23 cellular contexts compared by ENCODE assay signal in the genomic region with DNA sequence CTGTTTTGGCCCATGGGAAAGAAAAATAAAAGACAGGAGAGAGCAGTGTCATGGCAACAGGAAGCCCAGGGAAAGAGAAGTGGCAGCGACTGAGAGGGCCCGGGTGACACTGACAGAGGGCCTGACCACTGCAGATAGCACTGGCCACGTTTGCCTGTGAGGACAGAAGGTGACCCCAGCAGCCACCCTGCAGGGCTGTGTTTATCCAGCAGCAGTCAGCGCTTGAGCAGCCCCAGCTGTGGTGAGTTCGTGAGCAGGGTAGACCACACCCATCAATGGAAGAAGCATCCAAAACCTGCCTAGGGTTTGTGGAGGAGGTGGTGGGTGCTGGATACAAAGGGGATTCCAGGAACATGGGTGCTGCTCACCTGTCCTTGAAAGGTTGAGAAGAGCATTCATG.
DNase-seq lines count a peak whose midpoint lies in the region; ATAC-seq and TF ChIP-seq lines count a peak whose summit lies in the region.
"Had no signal": no experiment of that assay in that cellular context is flagged by ENCODE, and none has a peak within 500 bp of the region (broad histone marks: within the 10 kb centered on the region; RNA-seq: fewer than 3 reads in every experiment).

No MANE protein-coding gene starts in this region.

- H3K27ac ChIP-seq in esophagus muscularis mucosa (replicated peaks in 1 of 4): no peak overlapping the region
- H3K27ac ChIP-seq: BLaER1 had no signal

- H3K27me3 Mint-ChIP-seq in glutamatergic neuron (ENCODE audit: unreplicated experiment): no peaks in the 10 kb centered on the region
- H3K27me3 Mint-ChIP-seq: CD4-positive, alpha-beta memory T cell; CD4-positive, CD25-positive, alpha-beta regulatory T cell; CD8-positive, alpha-beta memory T cell had no signal

- no peaks in the 10 kb centered on the region for H3K4me1 ChIP-seq in esophagus muscularis mucosa
- H3K4me1 ChIP-seq: BLaER1 had no signal

- TF ChIP-seq CTCF in esophagus muscularis mucosa (IDR thresholded peaks at IDR 0.05) (no peak), glutamatergic neuron (IDR thresholded peaks at IDR 0.05; ENCODE audit: partially characterized antibody, unreplicated experiment) (no peak)

- no peaks in the 10 kb centered on the region for H3K36me3 Mint-ChIP-seq in glutamatergic neuron (ENCODE audit: unreplicated experiment)
- H3K36me3 Mint-ChIP-seq: CD14-positive monocyte; CD4-positive, alpha-beta memory T cell; CD4-positive, CD25-positive, alpha-beta regulatory T cell; CD8-positive, alpha-beta memory T cell had no signal

- no peak overlapping the region for H3K4me3 Mint-ChIP-seq in glutamatergic neuron (ENCODE audit: unreplicated experiment)
- H3K4me3 Mint-ChIP-seq: CD14-positive monocyte; CD4-positive, alpha-beta memory T cell; CD4-positive, CD25-positive, alpha-beta regulatory T cell; CD8-positive, alpha-beta memory T cell had no signal

- intact Hi-C loops in esophagus muscularis mucosa (cut with DNase I): no loop called here

- no peak overlapping the region for H3K4me3 ChIP-seq in esophagus muscularis mucosa
- H3K4me3 ChIP-seq: BLaER1, GM12878 had no signal

- WGBS in esophagus muscularis mucosa: 56% methylated on average over 5 of the region's 5 CpGs

- H3K9me3 ChIP-seq in esophagus muscularis mucosa: no peaks in the 10 kb centered on the region
- H3K9me3 ChIP-seq: BE2C, BLaER1 had no signal

- no peak for ATAC-seq in GM21526 (IDR thresholded peaks at IDR 0.05; ENCODE audit: low FRiP score, unreplicated experiment)
- ATAC-seq: GM12878 had no signal

- H3K4me1 Mint-ChIP-seq in glutamatergic neuron (ENCODE audit: low read depth, unreplicated experiment): peaks cover 8% of the 10 kb centered on the region
- H3K4me1 Mint-ChIP-seq: CD14-positive monocyte; CD4-positive, alpha-beta memory T cell; CD4-positive, CD25-positive, alpha-beta regulatory T cell; CD8-positive, alpha-beta memory T cell had no signal

- peak overlapping the region; percentile 25 for H3K27ac Mint-ChIP-seq in glutamatergic neuron (ENCODE audit: unreplicated experiment)
- H3K27ac Mint-ChIP-seq: CD14-positive monocyte; CD4-positive, alpha-beta memory T cell; CD4-positive, CD25-positive, alpha-beta regulatory T cell; CD8-positive, alpha-beta memory T cell had no signal

- peak; percentile 45 for DNase-seq in NCI-H748 (lab: John Stamatoyannopoulos, UW; ENCODE audit: unreplicated experiment)
- DNase-seq in NCI-H748 treated with DMSO at 0.1 percent for 48 hours (lab: John Stamatoyannopoulos, UW): no peak
- DNase-seq in esophagus muscularis mucosa (ENCODE audit: extremely low spot score): peak; percentile 55
- no peak for DNase-seq in glutamatergic neuron
- DNase-seq: 8988T; ACHN; BE2C; C1 segment of cervical spinal cord; CD4-positive, alpha-beta memory T cell; CD4-positive, CD25-positive, alpha-beta regulatory T cell; CD8-positive, alpha-beta memory T cell; COR-L47; DMS 273 treated with DMSO at 0.1 percent for 48 hours; DMS153; DMS53; DMS79; DND-41; EL; GDM1 had no signal

- no peak for TF ChIP-seq POLR2A in esophagus muscularis mucosa (IDR thresholded peaks at IDR 0.05; ENCODE audit: low read depth)

- H3K9me3 Mint-ChIP-seq in glutamatergic neuron (ENCODE audit: unreplicated experiment): no peaks in the 10 kb centered on the region

- no peak for TF ChIP-seq EP300 in esophagus muscularis mucosa (IDR thresholded peaks at IDR 0.05)

- no peaks in the 10 kb centered on the region for H3K36me3 ChIP-seq in esophagus muscularis mucosa
- H3K36me3 ChIP-seq: BE2C, BLaER1 had no signal

- H3K27me3 ChIP-seq in esophagus muscularis mucosa: no peaks in the 10 kb centered on the region
- H3K27me3 ChIP-seq: BE2C, BLaER1 had no signal

Comparison
In these comparisons a context has a peak if more than half of its experiments do, and no peak if none do; other contexts are left out.
1. DNase-seq: peak in NCI-H748 (single experiment) and esophagus muscularis mucosa (single experiment); none in NCI-H748 treated with DMSO at 0.1 percent for 48 hours (single experiment) and glutamatergic neuron (single experiment).